ENCODE assay signal across 15 cellular contexts in the genomic region with DNA sequence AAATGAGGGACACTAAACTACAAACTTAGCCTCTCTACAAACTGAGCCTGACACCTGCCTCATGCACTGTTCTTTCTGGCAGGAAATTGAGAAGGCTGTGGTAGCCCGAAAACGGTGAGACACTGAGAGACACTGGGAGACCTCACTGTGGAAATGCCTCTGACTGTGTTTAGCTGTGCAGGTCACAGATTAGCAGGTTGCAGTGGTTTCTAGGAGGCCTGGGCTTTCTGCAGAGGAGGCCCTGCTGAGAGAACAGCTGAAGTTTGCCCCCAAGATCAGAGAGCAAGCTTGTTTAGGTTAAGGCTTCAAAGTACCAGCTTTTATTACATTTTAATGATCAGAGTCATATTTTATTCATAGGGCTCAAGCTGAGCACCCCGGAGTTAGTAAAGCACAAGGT.
DNase-seq lines count a peak whose midpoint lies in the region; ATAC-seq, FAIRE-seq and TF ChIP-seq lines count a peak whose summit lies in the region.
"Had no signal": no experiment of that assay in that cellular context is flagged by ENCODE, and none has a peak within 500 bp of the region (broad histone marks: within the 10 kb centered on the region; RNA-seq: fewer than 3 reads in every experiment).

No MANE protein-coding gene starts in this region.

- H3K4me1 Mint-ChIP-seq in activated naive CD4-positive, alpha-beta T cell treated with anti-CD3 and anti-CD28 coated beads for 36 hours (ENCODE audit: low read depth): no peaks in the 10 kb centered on the region
- H3K4me1 Mint-ChIP-seq: CD8-positive, alpha-beta memory T cell; T-cell had no signal

- DNase-seq in MM.1S: peak; percentile 36
- DNase-seq in iPS-NIHi11 (ENCODE audit: low spot score): peak; percentile 9
- DNase-seq in activated naive CD4-positive, alpha-beta T cell treated with anti-CD3 and anti-CD28 coated beads for 36 hours: no peak
- no peak for DNase-seq in kidney
- DNase-seq: CD8-positive, alpha-beta memory T cell; Kasumi-1; NCI-H1417; NCI-H2029; NCI-H226; NCI-H526 treated with DMSO at 0.1 percent for 48 hours; PC-9; T-cell had no signal

- H3K27ac ChIP-seq in MM.1S (ENCODE audit: low read length) (no peak overlapping the region), kidney (ENCODE audit: low read depth in 2 of 2, low read length in 2 of 2) (no peak overlapping the region)
- H3K27ac ChIP-seq: PC-9 had no signal

- H3K4me3 Mint-ChIP-seq in activated naive CD4-positive, alpha-beta T cell treated with anti-CD3 and anti-CD28 coated beads for 36 hours: no peak overlapping the region
- H3K4me3 Mint-ChIP-seq: CD8-positive, alpha-beta memory T cell; T-cell had no signal

- H3K79me2 ChIP-seq in MM.1S (ENCODE audit: low read length): no peaks in the 10 kb centered on the region

- H3K4me2 ChIP-seq in MM.1S (ENCODE audit: low read depth, low read length): no peak overlapping the region
- H3K4me2 ChIP-seq: PC-9 had no signal

- no peak overlapping the region for H2AFZ ChIP-seq in MM.1S (ENCODE audit: low read length)
- H2AFZ ChIP-seq: PC-9 had no signal

- peaks cover 3% of the 10 kb centered on the region for H3K27me3 Mint-ChIP-seq in activated naive CD4-positive, alpha-beta T cell treated with anti-CD3 and anti-CD28 coated beads for 36 hours (ENCODE audit: low read depth)

- H4K20me1 ChIP-seq in MM.1S (ENCODE audit: insufficient read depth, low read length): no peaks in the 10 kb centered on the region

- H3F3A ChIP-seq in MM.1S (ENCODE audit: insufficient read depth, low read length): no peaks in the 10 kb centered on the region

- intact Hi-C loops in activated naive CD4-positive, alpha-beta T cell treated with anti-CD3 and anti-CD28 coated beads for 36 hours (cut with micrococcal nuclease): no loop called here
- intact Hi-C loops in kidney (cut with DNase I): no loop called here

- H3K9ac ChIP-seq in MM.1S (ENCODE audit: low read length) (no peak overlapping the region), kidney (ENCODE audit: low read length in 2 of 2) (no peak overlapping the region)

- H3K9me2 ChIP-seq in MM.1S (replicated peaks; ENCODE audit: insufficient read depth, low read length): no peaks in the 10 kb centered on the region

- H3K36me3 ChIP-seq in MM.1S (replicated peaks; ENCODE audit: insufficient read depth, low read length): no peaks in the 10 kb centered on the region
- H3K36me3 ChIP-seq in kidney (ENCODE audit: control insufficient read depth in 1 of 2, insufficient read depth in 2 of 2, low read length in 2 of 2): no peaks in the 10 kb centered on the region

- H3K27me3 ChIP-seq in MM.1S (replicated peaks; ENCODE audit: insufficient read depth, low read length): no peaks in the 10 kb centered on the region

- FAIRE-seq in kidney (lab: Jason Lieb, UNC): no peak

- CTCF ChIA-PET in activated naive CD4-positive, alpha-beta T cell treated with anti-CD3 and anti-CD28 coated beads for 36 hours (lab: Charles Lee): no interaction called here

- H3K27ac Mint-ChIP-seq in activated naive CD4-positive, alpha-beta T cell treated with anti-CD3 and anti-CD28 coated beads for 36 hours: no peak overlapping the region
- H3K27ac Mint-ChIP-seq: CD8-positive, alpha-beta memory T cell; T-cell had no signal

- H3K9me3 Mint-ChIP-seq in activated naive CD4-positive, alpha-beta T cell treated with anti-CD3 and anti-CD28 coated beads for 36 hours: no peaks in the 10 kb centered on the region

- H3K4me3 ChIP-seq in MM.1S (ENCODE audit: low read length): no peak overlapping the region
- H3K4me3 ChIP-seq in kidney (ENCODE audit: low read length in 2 of 2): no peak overlapping the region
- H3K4me3 ChIP-seq: PC-9 had no signal

- peak; percentile 61 for ATAC-seq in GM21529 (IDR thresholded peaks at IDR 0.05; ENCODE audit: unreplicated experiment)
- ATAC-seq in GM21576 (IDR thresholded peaks at IDR 0.05; ENCODE audit: unreplicated experiment): no peak
- no peak for ATAC-seq in GM19463 (IDR thresholded peaks at IDR 0.05; ENCODE audit: unreplicated experiment)
- ATAC-seq: T-cell had no signal

- no peaks in the 10 kb centered on the region for H3K9me3 ChIP-seq in MM.1S (replicated peaks; ENCODE audit: insufficient read depth, low read length)
- H3K9me3 ChIP-seq in kidney (ENCODE audit: control insufficient read depth in 1 of 2, low read length in 2 of 2): no peaks in the 10 kb centered on the region

- H3K4me1 ChIP-seq in MM.1S (ENCODE audit: low read length): no peaks in the 10 kb centered on the region
- H3K4me1 ChIP-seq in kidney (ENCODE audit: control insufficient read depth in 1 of 2, insufficient read depth in 1 of 2, low read depth in 1 of 2, low read length in 2 of 2): no peaks in the 10 kb centered on the region

- TF ChIP-seq CTCF in MM.1S (IDR thresholded peaks at IDR 0.05; ENCODE audit: low read length) (no peak), kidney (IDR thresholded peaks at IDR 0.05; ENCODE audit: borderline replicate concordance, extremely low read depth, insufficient read depth) (no peak)

- H3K36me3 Mint-ChIP-seq in activated naive CD4-positive, alpha-beta T cell treated with anti-CD3 and anti-CD28 coated beads for 36 hours (ENCODE audit: low read depth): no peaks in the 10 kb centered on the region
- H3K36me3 Mint-ChIP-seq: CD8-positive, alpha-beta memory T cell; T-cell had no signal

Comparison
In these comparisons a context has a peak if more than half of its experiments do, and no peak if none do; other contexts are left out.
1. DNase-seq: peak in MM.1S (single experiment) and iPS-NIHi11 (single experiment); none in activated naive CD4-positive, alpha-beta T cell treated with anti-CD3 and anti-CD28 coated beads for 36 hours (single experiment) and kidney (single experiment).